In genomic region chr10:114024876-114025609, GRCh38 we compare ENCODE assay signal across 8 cellular contexts. TPM values are rescaled to one million over a fixed set of nuclear protein-coding genes. Genes with fewer than 3 reads are reported as not detected.
A peak's percentile ranks its signal among the peaks of the same experiment; 100 is the strongest.
DNase-seq lines count a peak whose midpoint lies in the region; ATAC-seq, FAIRE-seq and TF ChIP-seq lines count a peak whose summit lies in the region.

No MANE protein-coding gene starts in this region.

- in situ Hi-C loops in brain microvascular endothelial cell (cut with HindIII; ENCODE audit: low pct_ligation_motif_present, low sequenced_read_pairs), result no loop called here

- H3K36me3 ChIP-seq in brain microvascular endothelial cell (replicated peaks), result no peaks in the 10 kb centered on the region

- H3K27me3 Mint-ChIP-seq in activated CD8-positive, alpha-beta T cell treated with anti-CD3 and anti-CD28 coated beads for 36 hours, result peaks cover 26% of the 10 kb centered on the region

- H3K4me1 Mint-ChIP-seq in activated CD8-positive, alpha-beta T cell treated with anti-CD3 and anti-CD28 coated beads for 36 hours (ENCODE audit: low read depth), result peaks cover 22% of the 10 kb centered on the region

- H3K27ac ChIP-seq in brain microvascular endothelial cell, result no peak overlapping the region

- FAIRE-seq in GM12892 (lab: Jason Lieb, UNC) (peak; percentile 92), HTR-8/SVneo (lab: Jason Lieb, UNC) (no peak)

- intact Hi-C loops in activated CD8-positive, alpha-beta T cell treated with anti-CD3 and anti-CD28 coated beads for 36 hours (cut with micrococcal nuclease), result no loop called here

- H3K4me3 ChIP-seq in retinal pigment epithelial cell (ENCODE audit: low read length) (no peak overlapping the region), brain microvascular endothelial cell (ENCODE audit: low read depth, low read length) (no peak overlapping the region)

- DNase-seq in GM12892 (ENCODE audit: insufficient read length) (peak; percentile 25), retinal pigment epithelial cell (ENCODE audit: low read depth) (peak; percentile 62), occipital lobe (lab: John Stamatoyannopoulos, UW) (no peak), brain microvascular endothelial cell (no peak), HTR-8/SVneo (ENCODE audit: insufficient read length, low spot score) (no peak)
- DNase-seq in activated CD8-positive, alpha-beta T cell treated with anti-CD3 and anti-CD28 coated beads for 36 hours, result peak; percentile 22

- TF ChIP-seq CTCF in activated CD8-positive, alpha-beta T cell treated with anti-CD3 and anti-CD28 coated beads for 36 hours (IDR thresholded peaks at IDR 0.05), result no peak
- TF ChIP-seq CTCF in retinal pigment epithelial cell (conservative IDR thresholded peaks at IDR 0.05; ENCODE audit: low read depth, low read length), result no peak
- no peak for TF ChIP-seq CTCF in brain microvascular endothelial cell (IDR thresholded peaks at IDR 0.05; ENCODE audit: low read depth, low read length, missing control alignments)

- CTCF ChIA-PET in activated CD8-positive, alpha-beta T cell treated with anti-CD3 and anti-CD28 coated beads for 36 hours (lab: Charles Lee), result no interaction called here

- POLR2A ChIA-PET in activated CD8-positive, alpha-beta T cell treated with anti-CD3 and anti-CD28 coated beads for 36 hours (lab: Charles Lee), result no interaction called here

- peak overlapping the region; percentile 79 for H3K27ac Mint-ChIP-seq in activated CD8-positive, alpha-beta T cell treated with anti-CD3 and anti-CD28 coated beads for 36 hours

- H3K9me3 Mint-ChIP-seq in activated CD8-positive, alpha-beta T cell treated with anti-CD3 and anti-CD28 coated beads for 36 hours, result no peaks in the 10 kb centered on the region

- no peak overlapping the region for H3K4me3 Mint-ChIP-seq in activated CD8-positive, alpha-beta T cell treated with anti-CD3 and anti-CD28 coated beads for 36 hours

- peak; percentile 73 for TF ChIP-seq POLR2A in GM12892 (IDR thresholded peaks at IDR 0.05; ENCODE audit: low read depth, low read length)

- H3K27me3 ChIP-seq in brain microvascular endothelial cell (replicated peaks), result no peaks in the 10 kb centered on the region

- no peaks in the 10 kb centered on the region for H3K36me3 Mint-ChIP-seq in activated CD8-positive, alpha-beta T cell treated with anti-CD3 and anti-CD28 coated beads for 36 hours (ENCODE audit: low read depth)

- ATAC-seq in GM21381 (IDR thresholded peaks at IDR 0.05; ENCODE audit: unreplicated experiment), result peak; percentile 77
- ATAC-seq in HG03521 (IDR thresholded peaks at IDR 0.05; ENCODE audit: unreplicated experiment), result peak; percentile 77
- ATAC-seq in activated CD8-positive, alpha-beta T cell treated with anti-CD3 and anti-CD28 coated beads for 36 hours, result peak; percentile 72

RNA-seq across cellular contexts. Expression of gene ADRB1, which starts 18.6 kb away (rescaled TPM):
- polyA plus RNA-seq in GM12892 (2012; ENCODE audit: missing spikeins), result 0.49 TPM
- under 1 TPM; 0.27 to 0.40 TPM for total RNA-seq in activated CD8-positive, alpha-beta T cell treated with anti-CD3 and anti-CD28 coated beads for 36 hours
- total RNA-seq in occipital lobe, result 3.3 TPM

Comparison
In these comparisons a context has a peak if more than half of its experiments do, and no peak if none do; other contexts are left out.
1. DNase-seq: peak in GM12892 (single experiment), activated CD8-positive, alpha-beta T cell treated with anti-CD3 and anti-CD28 coated beads for 36 hours (single experiment) and retinal pigment epithelial cell (single experiment); none in occipital lobe (single experiment), brain microvascular endothelial cell (single experiment) and HTR-8/SVneo (single experiment).
2. Peak in every context shown above with its lines, with median percentiles within 50 percentile points of each other: ATAC-seq.